25 cellular contexts compared by ENCODE assay signal in genomic region chr9:25453876-25454275, GRCh38.
"Had no signal": no experiment of that assay in that cellular context is flagged by ENCODE, and none has a peak within 500 bp of the region (broad histone marks: within the 10 kb centered on the region; RNA-seq: fewer than 3 reads in every experiment).

No MANE protein-coding gene starts in this region.

- H3K27ac ChIP-seq: brain microvascular endothelial cell, coronary artery, dorsolateral prefrontal cortex had no signal

- ATAC-seq: activated CD4-positive, alpha-beta T cell treated with anti-CD3 and anti-CD28 coated beads for 36 hours; activated CD8-positive, alpha-beta memory T cell treated with anti-CD3 and anti-CD28 coated beads, Interleukin-2, amount 10 ng/mL, durations not matched to agents 7 days and 5 days; activated CD8-positive, alpha-beta T cell treated with anti-CD3 and anti-CD28 coated beads, Interleukin-2, amount 10 ng/mL, durations not matched to agents 7 days and 5 days; esophagus mucosa; T-helper 17 cell had no signal

- DNase-seq: activated CD4-positive, alpha-beta memory T cell treated with anti-CD3 and anti-CD28 coated beads for 36 hours; activated CD4-positive, alpha-beta T cell treated with anti-CD3 and anti-CD28 coated beads for 36 hours; activated CD4-positive, alpha-beta T cell treated with anti-CD3 and anti-CD28 coated beads, Interleukin-2, amount 10 ng/mL, durations not matched to agents 24 days and 14 days; activated CD4-positive, CD25-positive, alpha-beta regulatory T cell; activated CD4-positive, CD25-positive, alpha-beta regulatory T cell treated with anti-CD3 and anti-CD28 coated beads, Interleukin-2, amount 50 U/mL, for 72 hours; activated CD8-positive, alpha-beta memory T cell treated with anti-CD3 and anti-CD28 coated beads, Interleukin-2, amount 10 ng/mL, durations not matched to agents 7 days and 5 days; activated CD8-positive, alpha-beta memory T cell treated with anti-CD3 and anti-CD28 coated beads, Interleukin-2, amount 50 U/mL, for 4 hours; activated CD8-positive, alpha-beta T cell treated with anti-CD3 and anti-CD28 coated beads, Interleukin-2, amount 10 ng/mL, durations not matched to agents 7 days and 5 days; activated gamma-delta T cell treated with Interleukin-2 at 50 U/mL for 16 hours; activated naive CD4-positive, alpha-beta T cell treated with anti-CD3 and anti-CD28 coated beads, Interleukin-2, amount 50 U/mL, for 16 hours; activated naive CD4-positive, alpha-beta T cell treated with Interleukin-2 at 50 U/mL for 16 hours; activated T-cell treated with anti-CD3 and anti-CD28 coated beads, Interleukin-2, amount 50 U/mL, for 1 hour; activated T-cell treated with anti-CD3 and anti-CD28 coated beads, Interleukin-2, amount 50 U/mL, for 48 hours; amniotic stem cell; anterior cingulate cortex; brain microvascular endothelial cell; dorsolateral prefrontal cortex; effector memory CD4-positive, alpha-beta T cell; endodermal cell; foreskin fibroblast; T-helper 1 cell; T-helper 17 cell; T1000 had no signal
